Comparison of ENCODE assay signal across 15 cellular contexts in the genomic region with DNA sequence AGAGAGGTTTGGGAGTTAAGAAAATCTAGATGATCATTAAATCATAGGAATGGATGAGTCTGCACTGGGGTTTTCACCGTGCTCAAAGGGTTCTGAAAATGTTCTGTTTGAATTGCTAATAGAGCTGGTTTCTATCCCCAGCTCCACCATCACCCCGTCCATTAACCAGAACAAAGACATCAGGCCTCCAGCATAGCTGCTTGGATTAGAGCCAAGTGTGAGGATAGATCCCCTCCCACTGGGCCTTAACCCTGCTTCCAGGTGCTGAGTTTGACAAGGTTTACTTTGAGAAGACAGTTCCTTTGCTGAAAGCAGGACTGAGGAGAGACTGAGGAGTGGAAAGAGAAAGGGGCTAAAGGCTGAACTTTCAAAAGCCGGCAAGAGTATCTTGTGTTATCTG. TPM values are rescaled to one million over a fixed set of nuclear protein-coding genes. Genes with fewer than 3 reads are reported as not detected.
A peak's percentile ranks its signal among the peaks of the same experiment; 100 is the strongest.
DNase-seq lines count a peak whose midpoint lies in the region; ATAC-seq and TF ChIP-seq lines count a peak whose summit lies in the region.
"Had no signal": no experiment of that assay in that cellular context is flagged by ENCODE, and none has a peak within 500 bp of the region (broad histone marks: within the 10 kb centered on the region; RNA-seq: fewer than 3 reads in every experiment).

No MANE protein-coding gene starts in this region.

- H3K56ac ChIP-seq in mesendoderm (ENCODE audit: low read length) = no peak overlapping the region

- H2AK5ac ChIP-seq in mesendoderm (ENCODE audit: low read length) = no peak overlapping the region

- H3K9me2 ChIP-seq in GM23338 (ENCODE audit: insufficient read depth) = no peaks in the 10 kb centered on the region

- 0 out of 2 replicates have a peak, but pooled peaks cover 4% of the 10 kb centered on the region for H3F3A ChIP-seq in GM23338 (replicated peaks; ENCODE audit: low read depth)

- H4K20me1 ChIP-seq in GM23338 (replicated peaks; ENCODE audit: insufficient read depth) = peaks cover 48% of the 10 kb centered on the region

- H3K27ac ChIP-seq in GM23338 (ENCODE audit: low read depth) = no peak overlapping the region
- H3K27ac ChIP-seq in mesendoderm (ENCODE audit: low read depth, low read length) = no peak overlapping the region
- H3K27ac ChIP-seq: SJSA1 had no signal

- peaks cover 33% of the 10 kb centered on the region for H3K79me1 ChIP-seq in mesendoderm (ENCODE audit: low read length)

- H2BK120ac ChIP-seq in mesendoderm (ENCODE audit: low read depth, low read length) = no peak overlapping the region

- no CpG with 5 or more reads among the region's 3 CpGs for WGBS in mesendoderm (ENCODE audit: extremely low coverage, insufficient coverage, low lambda C conversion rate)

- no peak overlapping the region for H4K5ac ChIP-seq in mesendoderm (ENCODE audit: low read length)

- H3K36me3 ChIP-seq in GM23338 (ENCODE audit: insufficient read depth) = peaks cover 34% of the 10 kb centered on the region
- peaks cover 89% of the 10 kb centered on the region for H3K36me3 ChIP-seq in NT2/D1 (ENCODE audit: insufficient read depth, insufficient read length, low read length)
- peaks cover 14% of the 10 kb centered on the region for H3K36me3 ChIP-seq in mesendoderm (ENCODE audit: control insufficient read depth, insufficient read depth, low read length)

- H3K27me3 Mint-ChIP-seq in GM23338 (ENCODE audit: insufficient read depth, low read depth, poor library complexity) = peaks cover 24% of the 10 kb centered on the region
- H3K27me3 Mint-ChIP-seq in activated naive CD8-positive, alpha-beta T cell treated with anti-CD3 and anti-CD28 coated beads, Interleukin-2, amount 50 U/mL, for 24 hours = no peaks in the 10 kb centered on the region

- H3K79me2 ChIP-seq in GM23338 (replicated peaks; ENCODE audit: insufficient read depth) (peaks cover 5% of the 10 kb centered on the region; the same call in 1 of the 2 replicates), mesendoderm (ENCODE audit: control insufficient read depth, insufficient read depth, low read length) (peaks cover 6% of the 10 kb centered on the region)

- H3K23ac ChIP-seq in mesendoderm (ENCODE audit: low read length) = no peak overlapping the region

- peaks cover 7% of the 10 kb centered on the region; the same call in 1 of the 2 replicates for H3K9me3 ChIP-seq in NT2/D1 (ENCODE audit: insufficient read depth, low read length)
- H3K9me3 ChIP-seq: HAP-1, SJSA1 had no signal

- no peak overlapping the region for H2BK15ac ChIP-seq in mesendoderm (replicated peaks; ENCODE audit: low read depth)

- TF ChIP-seq CTCF in GM23338 (conservative IDR thresholded peaks at IDR 0.05; ENCODE audit: low read depth in 2 of 2) = no peak

- peaks cover 66% of the 10 kb centered on the region for H3K36me3 Mint-ChIP-seq in GM23338 (ENCODE audit: low read depth)
- peaks cover 30% of the 10 kb centered on the region for H3K36me3 Mint-ChIP-seq in activated naive CD8-positive, alpha-beta T cell treated with anti-CD3 and anti-CD28 coated beads, Interleukin-2, amount 50 U/mL, for 24 hours (ENCODE audit: low read depth)
- H3K36me3 Mint-ChIP-seq in stimulated activated effector memory CD8-positive, alpha-beta T cell treated with anti-CD3 and anti-CD28 coated beads, Interleukin-12 subunit alpha, Interleukin-12 subunit beta, amount 100 ng/mL, for 72 hours = no peaks in the 10 kb centered on the region

- H3K27me3 ChIP-seq in GM23338 (ENCODE audit: insufficient read depth) (peaks cover 21% of the 10 kb centered on the region), NT2/D1 (ENCODE audit: insufficient read depth, insufficient read length) (peaks cover 42% of the 10 kb centered on the region), mesendoderm (ENCODE audit: insufficient read depth, low read length, poor library complexity) (no peaks in the 10 kb centered on the region)
- H3K27me3 ChIP-seq: SJSA1 had no signal

- ATAC-seq in GM23338 = peak; percentile 91
- ATAC-seq in activated naive CD8-positive, alpha-beta T cell treated with anti-CD3 and anti-CD28 coated beads, Interleukin-2, amount 50 U/mL, for 24 hours = no peak
- ATAC-seq in stimulated activated effector memory CD8-positive, alpha-beta T cell treated with anti-CD3 and anti-CD28 coated beads, Interleukin-12 subunit alpha, Interleukin-12 subunit beta, amount 100 ng/mL, for 72 hours = no peak
- ATAC-seq: CD8-positive, alpha-beta T cell; PC-3 had no signal

- H4K8ac ChIP-seq in mesendoderm (ENCODE audit: low read depth, low read length) = no peak overlapping the region

- H3K9me3 Mint-ChIP-seq in GM23338 = no peaks in the 10 kb centered on the region
- H3K9me3 Mint-ChIP-seq in activated naive CD8-positive, alpha-beta T cell treated with anti-CD3 and anti-CD28 coated beads, Interleukin-2, amount 50 U/mL, for 24 hours = no peaks in the 10 kb centered on the region
- H3K9me3 Mint-ChIP-seq in stimulated activated effector memory CD8-positive, alpha-beta T cell treated with anti-CD3 and anti-CD28 coated beads, Interleukin-12 subunit alpha, Interleukin-12 subunit beta, amount 100 ng/mL, for 72 hours = no peaks in the 10 kb centered on the region
- H3K9me3 Mint-ChIP-seq: CD8-positive, alpha-beta T cell had no signal

- H3K4me1 ChIP-seq in GM23338 (ENCODE audit: insufficient read depth) (no peaks in the 10 kb centered on the region), NT2/D1 (ENCODE audit: insufficient read depth, insufficient read length) (peaks cover 4% of the 10 kb centered on the region), mesendoderm (ENCODE audit: control insufficient read depth, low read depth, low read length) (peaks cover 5% of the 10 kb centered on the region)
- H3K4me1 ChIP-seq: HAP-1 had no signal

- H3K27ac Mint-ChIP-seq in GM23338 = no peak overlapping the region
- no peak overlapping the region for H3K27ac Mint-ChIP-seq in activated naive CD8-positive, alpha-beta T cell treated with anti-CD3 and anti-CD28 coated beads, Interleukin-2, amount 50 U/mL, for 24 hours
- no peak overlapping the region for H3K27ac Mint-ChIP-seq in stimulated activated effector memory CD8-positive, alpha-beta T cell treated with anti-CD3 and anti-CD28 coated beads, Interleukin-12 subunit alpha, Interleukin-12 subunit beta, amount 100 ng/mL, for 72 hours
- H3K27ac Mint-ChIP-seq: CD8-positive, alpha-beta T cell had no signal

- DNase-seq in GM23338 (ENCODE audit: low spot score) (peak; percentile 30), NCI-H187 (lab: John Stamatoyannopoulos, UW) (peak; percentile 20 to 34), NT2/D1 (ENCODE audit: low read depth, low spot score) (peak; percentile 73), mesendoderm (peak; percentile 55), AG20443 (ENCODE audit: low spot score) (no peak)
- no peak for DNase-seq in activated naive CD8-positive, alpha-beta T cell treated with anti-CD3 and anti-CD28 coated beads, Interleukin-2, amount 50 U/mL, for 24 hours
- DNase-seq in stimulated activated effector memory CD8-positive, alpha-beta T cell treated with anti-CD3 and anti-CD28 coated beads, Interleukin-12 subunit alpha, Interleukin-12 subunit beta, amount 100 ng/mL, for 72 hours (ENCODE audit: low spot score in 2 of 2) = no peak
- DNase-seq: CD8-positive, alpha-beta T cell; EL; Kasumi-1; NCI-H1436 treated with DMSO at 0.1 percent for 48 hours; NCI-H524; PC-3 had no signal

- no peak overlapping the region for H3K4ac ChIP-seq in mesendoderm (ENCODE audit: low read depth, low read length)

- H3K9ac ChIP-seq in NT2/D1 (ENCODE audit: insufficient read length, low read depth) = no peak overlapping the region
- H3K9ac ChIP-seq in mesendoderm (ENCODE audit: low read length) = no peak overlapping the region

- H3K4me2 ChIP-seq in GM23338 (no peak overlapping the region), mesendoderm (ENCODE audit: low read length) (no peak overlapping the region)

- H3K4me3 ChIP-seq in GM23338 = no peak overlapping the region
- H3K4me3 ChIP-seq in NT2/D1 (ENCODE audit: insufficient read length, low read depth) = no peak overlapping the region
- no peak overlapping the region for H3K4me3 ChIP-seq in mesendoderm (ENCODE audit: low read length)
- H3K4me3 ChIP-seq: HAP-1, SJSA1 had no signal

- peaks cover 8% of the 10 kb centered on the region for H3K4me1 Mint-ChIP-seq in GM23338
- peaks cover 5% of the 10 kb centered on the region for H3K4me1 Mint-ChIP-seq in activated naive CD8-positive, alpha-beta T cell treated with anti-CD3 and anti-CD28 coated beads, Interleukin-2, amount 50 U/mL, for 24 hours
- peaks cover 6% of the 10 kb centered on the region for H3K4me1 Mint-ChIP-seq in stimulated activated effector memory CD8-positive, alpha-beta T cell treated with anti-CD3 and anti-CD28 coated beads, Interleukin-12 subunit alpha, Interleukin-12 subunit beta, amount 100 ng/mL, for 72 hours

- H2BK5ac ChIP-seq in mesendoderm (ENCODE audit: low read length) = no peak overlapping the region

- no peak overlapping the region for H2AFZ ChIP-seq in GM23338

- H3K4me3 Mint-ChIP-seq in GM23338 = no peak overlapping the region
- H3K4me3 Mint-ChIP-seq in activated naive CD8-positive, alpha-beta T cell treated with anti-CD3 and anti-CD28 coated beads, Interleukin-2, amount 50 U/mL, for 24 hours = no peak overlapping the region
- no peak overlapping the region for H3K4me3 Mint-ChIP-seq in stimulated activated effector memory CD8-positive, alpha-beta T cell treated with anti-CD3 and anti-CD28 coated beads, Interleukin-12 subunit alpha, Interleukin-12 subunit beta, amount 100 ng/mL, for 72 hours
- H3K4me3 Mint-ChIP-seq: CD8-positive, alpha-beta T cell had no signal

- no peak overlapping the region for H3K18ac ChIP-seq in mesendoderm (ENCODE audit: low read length)

RNA-seq across cellular contexts. Expression of gene MPZL1, which starts 48.3 kb away (rescaled TPM):
- 85.1 and 86.5 TPM in 2 replicates for total RNA-seq in GM23338 (2014; rRNA removed; shearing (Covaris generic))
- polyA plus RNA-seq in GM23338 (2016; fragmentation: Nextera tagmentation; extraction: Ambion mirVana) = 26.6 and 35.1 TPM in 2 replicates
- polyA plus RNA-seq in mesendoderm (2013, experiment 1 of 2) = 77.1 TPM
- 72.5 TPM for polyA plus RNA-seq in mesendoderm (2013, experiment 2 of 2)

Comparison
In these comparisons a context has a peak if more than half of its experiments do, and no peak if none do; other contexts are left out.
1. DNase-seq: peak in GM23338 (single experiment), NCI-H187 (2 of 2), NT2/D1 (single experiment) and mesendoderm (single experiment); none in activated naive CD8-positive, alpha-beta T cell treated with anti-CD3 and anti-CD28 coated beads, Interleukin-2, amount 50 U/mL, for 24 hours (single experiment), stimulated activated effector memory CD8-positive, alpha-beta T cell treated with anti-CD3 and anti-CD28 coated beads, Interleukin-12 subunit alpha, Interleukin-12 subunit beta, amount 100 ng/mL, for 72 hours (0 of 2) and AG20443 (single experiment).